Comparison of ENCODE assay signal across 1 cellular context in genomic region chr11:90133560-90134145, GRCh38.
TF ChIP-seq lines count a peak whose summit lies in the region.

No MANE protein-coding gene starts in this region.

TF ChIP-seq in IMR-90, 13 proteins besides CTCF, POLR2A, EP300 and RAD21:
- TF ChIP-seq RCOR1 (IDR thresholded peaks at IDR 0.05; ENCODE audit: insufficient replicate concordance, low read length) (no peak), MAFK (IDR thresholded peaks at IDR 0.05; ENCODE audit: low read depth, low read length) (no peak), MAZ (IDR thresholded peaks at IDR 0.05; ENCODE audit: borderline replicate concordance, low read depth, low read length) (no peak), SMC3 (IDR thresholded peaks at IDR 0.05; ENCODE audit: low read depth, low read length) (no peak), FOS (IDR thresholded peaks at IDR 0.05; ENCODE audit: low read depth, low read length) (no peak), CEBPB (IDR thresholded peaks at IDR 0.05; ENCODE audit: low read depth, low read length) (no peak)
- TF ChIP-seq, protein P1, sequence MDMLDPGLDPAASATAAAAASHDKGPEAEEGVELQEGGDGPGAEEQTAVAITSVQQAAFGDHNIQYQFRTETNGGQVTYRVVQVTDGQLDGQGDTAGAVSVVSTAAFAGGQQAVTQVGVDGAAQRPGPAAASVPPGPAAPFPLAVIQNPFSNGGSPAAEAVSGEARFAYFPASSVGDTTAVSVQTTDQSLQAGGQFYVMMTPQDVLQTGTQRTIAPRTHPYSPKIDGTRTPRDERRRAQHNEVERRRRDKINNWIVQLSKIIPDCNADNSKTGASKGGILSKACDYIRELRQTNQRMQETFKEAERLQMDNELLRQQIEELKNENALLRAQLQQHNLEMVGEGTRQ (IDR thresholded peaks at IDR 0.05; ENCODE audit: low read depth, low read length) = no peak
